Comparison of ENCODE assay signal across 9 cellular contexts in genomic region chr11:57458410-57459111, GRCh38. TPM values are rescaled to one million over a fixed set of nuclear protein-coding genes. Genes with fewer than 3 reads are reported as not detected.
DNase-seq lines count a peak whose midpoint lies in the region; ATAC-seq, FAIRE-seq and TF ChIP-seq lines count a peak whose summit lies in the region.
"Had no signal": no experiment of that assay in that cellular context is flagged by ENCODE, and none has a peak within 500 bp of the region (broad histone marks: within the 10 kb centered on the region; RNA-seq: fewer than 3 reads in every experiment).

No MANE protein-coding gene starts in this region.

- no peak for FAIRE-seq in urothelium cell line (lab: Jason Lieb, UNC)
- FAIRE-seq: A204.1 had no signal

- peak overlapping the region; percentile 79 for H3K4me3 Mint-ChIP-seq in neural progenitor cell

- peaks cover 26% of the 10 kb centered on the region for H3K4me1 ChIP-seq in neural progenitor cell

- peak overlapping the region; percentile 98 for H3K4me2 ChIP-seq in neural progenitor cell

- no peak overlapping the region for H3K27ac ChIP-seq in neural progenitor cell

- DNase-seq in DMS53 (lab: John Stamatoyannopoulos, UW): peak; percentile 51
- no peak for DNase-seq in DMS53 treated with DMSO at 0.1 percent for 48 hours (lab: John Stamatoyannopoulos, UW; ENCODE audit: unreplicated experiment)
- DNase-seq in NCI-H1105 treated with DMSO at 0.1 percent for 48 hours (lab: John Stamatoyannopoulos, UW): peak; percentile 39
- DNase-seq in activated CD8-positive, alpha-beta memory T cell treated with anti-CD3 and anti-CD28 coated beads for 4 hours (ENCODE audit: low read depth in 2 of 2): peak; percentile 53 to 72
- peak; percentile 29 for DNase-seq in fibroblast of peridontal ligament (ENCODE audit: extremely low read depth)
- DNase-seq in neural progenitor cell (ENCODE audit: low spot score): peak; percentile 70
- peak; percentile 72 for DNase-seq in urothelium cell line (ENCODE audit: low spot score)

- H3K36me3 Mint-ChIP-seq in neural progenitor cell: no peaks in the 10 kb centered on the region

- no peak overlapping the region for H3K9ac ChIP-seq in neural progenitor cell

- H3K79me2 ChIP-seq in neural progenitor cell (ENCODE audit: low read depth): no peaks in the 10 kb centered on the region

- no peak overlapping the region for H2AFZ ChIP-seq in neural progenitor cell (replicated peaks)

- H3K27me3 ChIP-seq in neural progenitor cell: peaks cover 99% of the 10 kb centered on the region

- no peak for ATAC-seq in esophagus mucosa

- no peaks in the 10 kb centered on the region for H3K9me3 Mint-ChIP-seq in neural progenitor cell

- no peak overlapping the region for H3K27ac Mint-ChIP-seq in neural progenitor cell

- H3K4me3 ChIP-seq in neural progenitor cell: peak overlapping the region; percentile 66

- H3K9me3 ChIP-seq in neural progenitor cell (ENCODE audit: low read depth): no peaks in the 10 kb centered on the region

- no peaks in the 10 kb centered on the region for H3K36me3 ChIP-seq in neural progenitor cell

- H4K20me1 ChIP-seq in neural progenitor cell (ENCODE audit: low read depth): peaks cover 10% of the 10 kb centered on the region

- H3F3A ChIP-seq in neural progenitor cell (ENCODE audit: low read depth): peaks cover 4% of the 10 kb centered on the region

- H3K27me3 Mint-ChIP-seq in neural progenitor cell (ENCODE audit: insufficient read depth, low read depth): peaks cover 41% of the 10 kb centered on the region

- TF ChIP-seq CTCF in neural progenitor cell (IDR thresholded peaks at IDR 0.05): peak; percentile 94

- peaks cover 33% of the 10 kb centered on the region for H3K4me1 Mint-ChIP-seq in neural progenitor cell

RNA-seq across cellular contexts. Expression of gene RTN4RL2, which starts 1.8 kb away (rescaled TPM):
- total RNA-seq in neural progenitor cell (ENCODE audit: low replicate concordance): 0.13 and 1.9 TPM in 2 replicates
- total RNA-seq in esophagus mucosa: 0.56 TPM

RNA-seq across cellular contexts. Expression of gene SLC43A3, which starts 31.6 kb away (rescaled TPM):
- total RNA-seq in neural progenitor cell (ENCODE audit: low replicate concordance): 5.6 and 7.8 TPM in 2 replicates
- total RNA-seq in esophagus mucosa: 28.2 TPM

RNA-seq across cellular contexts. Expression of gene SLC43A1, which starts 56.9 kb away (rescaled TPM):
- total RNA-seq in neural progenitor cell (ENCODE audit: low replicate concordance): 0.99 and 1.5 TPM in 2 replicates
- total RNA-seq in esophagus mucosa: 1.00 TPM
